In the genomic region with DNA sequence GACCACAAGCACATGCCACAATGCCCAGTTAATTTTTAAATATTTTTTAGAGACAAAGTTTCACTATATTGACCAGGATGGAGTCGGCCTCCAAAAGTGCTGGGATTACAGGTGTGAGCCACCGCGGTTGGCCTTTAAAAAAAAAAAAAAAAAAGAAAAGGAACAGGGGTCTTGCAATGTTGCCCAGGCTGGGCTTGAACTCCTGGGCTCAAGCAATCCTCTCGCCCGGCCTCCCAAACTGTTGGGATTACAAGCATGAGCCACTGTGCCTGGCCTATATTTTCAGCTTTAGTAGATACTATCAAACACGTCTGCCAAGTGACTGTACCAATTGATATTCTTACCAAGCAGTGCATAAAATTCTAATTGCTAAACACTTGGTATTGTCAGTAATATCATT, we compare ENCODE assay signal across 1 cellular context.
A peak's percentile ranks its signal among the peaks of the same experiment; 100 is the strongest.
TF ChIP-seq lines count a peak whose summit lies in the region.

No MANE protein-coding gene starts in this region.

TF ChIP-seq in HepG2, 621 proteins besides CTCF, POLR2A, EP300 and RAD21:
- TF ChIP-seq ZNF225 (CRISPR knock-in tag; IDR thresholded peaks at IDR 0.05) (no peak), RBFOX2 (IDR thresholded peaks at IDR 0.05; ENCODE audit: low read depth, low read length) (0 out of 2 replicates have a peak, but pooled peaks have one; percentile 13), NFE2 (CRISPR knock-in tag; IDR thresholded peaks at IDR 0.05) (no peak), ZNF121 (CRISPR knock-in tag; IDR thresholded peaks at IDR 0.05) (peak; percentile 70), ZNF709 (CRISPR knock-in tag; IDR thresholded peaks at IDR 0.05) (no peak)
- TF ChIP-seq, protein P1, sequence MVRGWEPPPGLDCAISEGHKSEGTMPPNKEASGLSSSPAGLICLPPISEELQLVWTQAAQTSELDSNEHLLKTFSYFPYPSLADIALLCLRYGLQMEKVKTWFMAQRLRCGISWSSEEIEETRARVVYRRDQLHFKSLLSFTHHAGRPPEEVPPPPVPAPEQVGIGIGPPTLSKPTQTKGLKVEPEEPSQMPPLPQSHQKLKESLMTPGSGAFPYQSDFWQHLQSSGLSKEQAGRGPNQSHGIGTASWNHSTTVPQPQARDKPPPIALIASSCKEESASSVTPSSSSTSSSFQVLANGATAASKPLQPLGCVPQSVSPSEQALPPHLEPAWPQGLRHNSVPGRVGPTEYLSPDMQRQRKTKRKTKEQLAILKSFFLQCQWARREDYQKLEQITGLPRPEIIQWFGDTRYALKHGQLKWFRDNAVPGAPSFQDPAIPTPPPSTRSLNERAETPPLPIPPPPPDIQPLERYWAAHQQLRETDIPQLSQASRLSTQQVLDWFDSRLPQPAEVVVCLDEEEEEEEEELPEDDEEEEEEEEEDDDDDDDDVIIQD (CRISPR knock-in tag; IDR thresholded peaks at IDR 0.05; ENCODE audit: low read depth) = no peak
